In genomic region chr18:49988733-49989132, GRCh38 we compare ENCODE assay signal across 20 cellular contexts.
"Had no signal": no experiment of that assay in that cellular context is flagged by ENCODE, and none has a peak within 500 bp of the region (broad histone marks: within the 10 kb centered on the region; RNA-seq: fewer than 3 reads in every experiment).

No MANE protein-coding gene starts in this region.

- ATAC-seq: activated naive CD4-positive, alpha-beta T cell treated with anti-CD3 and anti-CD28 coated beads, Interleukin-2, amount 50 U/mL, for 72 hours; stimulated activated effector memory CD8-positive, alpha-beta T cell treated with anti-CD3 and anti-CD28 coated beads, Interleukin-12 subunit alpha, Interleukin-12 subunit beta, amount 100 ng/mL, for 72 hours; stimulated activated naive CD8-positive, alpha-beta T cell treated with anti-CD3 and anti-CD28 coated beads, Interleukin-15, amount 100 ng/mL, for 72 hours had no signal

- H3K27me3 ChIP-seq: ovary, tibial nerve had no signal

- H3K4me1 ChIP-seq: prostate gland, tibial nerve had no signal

- H3K36me3 Mint-ChIP-seq: activated naive CD4-positive, alpha-beta T cell treated with anti-CD3 and anti-CD28 coated beads, Interleukin-2, amount 50 U/mL, for 72 hours; brain; mesothelial cell of epicardium; natural killer cell; stimulated activated effector memory CD8-positive, alpha-beta T cell treated with anti-CD3 and anti-CD28 coated beads, Interleukin-12 subunit alpha, Interleukin-12 subunit beta, amount 100 ng/mL, for 72 hours had no signal

- H3K36me3 ChIP-seq: ovary, prostate gland, tibial nerve had no signal

- H3K27ac Mint-ChIP-seq: activated naive CD4-positive, alpha-beta T cell treated with anti-CD3 and anti-CD28 coated beads, Interleukin-2, amount 50 U/mL, for 72 hours; brain; mesothelial cell of epicardium; natural killer cell; stimulated activated effector memory CD8-positive, alpha-beta T cell treated with anti-CD3 and anti-CD28 coated beads, Interleukin-12 subunit alpha, Interleukin-12 subunit beta, amount 100 ng/mL, for 72 hours; stimulated activated naive CD8-positive, alpha-beta T cell treated with anti-CD3 and anti-CD28 coated beads, Interleukin-15, amount 100 ng/mL, for 72 hours had no signal

- H3K9me3 ChIP-seq: ovary, prostate gland, tibial nerve had no signal

- DNase-seq: activated gamma-delta T cell treated with Interleukin-2 at 50 U/mL for 16 hours; activated T-cell treated with anti-CD3 and anti-CD28 coated beads, Interleukin-2, amount 50 U/mL, for 1 hour; aorta; dermis blood vessel endothelial cell; effector CD8-positive, alpha-beta T cell; erythroblast; foreskin fibroblast; islet precursor cell; natural killer cell; ovary; stimulated activated CD4-positive, alpha-beta T cell treated with anti-CD3 and anti-CD28 coated beads, Interleukin-12 subunit alpha, Interleukin-12 subunit beta, amount 100 ng/mL, for 4 hours; stimulated activated naive CD8-positive, alpha-beta T cell treated with anti-CD3 and anti-CD28 coated beads, Interleukin-15, amount 100 ng/mL, for 72 hours; T-helper 1 cell had no signal

- H3K4me3 ChIP-seq: lung, ovary, prostate gland, tibial nerve had no signal

- H3K27ac ChIP-seq: ovary, prostate gland, tibial nerve had no signal

- H3K4me1 Mint-ChIP-seq: mesothelial cell of epicardium; stimulated activated effector memory CD8-positive, alpha-beta T cell treated with anti-CD3 and anti-CD28 coated beads, Interleukin-12 subunit alpha, Interleukin-12 subunit beta, amount 100 ng/mL, for 72 hours had no signal

- H3K9me3 Mint-ChIP-seq: activated naive CD4-positive, alpha-beta T cell treated with anti-CD3 and anti-CD28 coated beads, Interleukin-2, amount 50 U/mL, for 72 hours; mesothelial cell of epicardium; natural killer cell; stimulated activated effector memory CD8-positive, alpha-beta T cell treated with anti-CD3 and anti-CD28 coated beads, Interleukin-12 subunit alpha, Interleukin-12 subunit beta, amount 100 ng/mL, for 72 hours; stimulated activated naive CD8-positive, alpha-beta T cell treated with anti-CD3 and anti-CD28 coated beads, Interleukin-15, amount 100 ng/mL, for 72 hours had no signal

- H3K4me3 Mint-ChIP-seq: brain; mesothelial cell of epicardium; natural killer cell; stimulated activated effector memory CD8-positive, alpha-beta T cell treated with anti-CD3 and anti-CD28 coated beads, Interleukin-12 subunit alpha, Interleukin-12 subunit beta, amount 100 ng/mL, for 72 hours; stimulated activated naive CD8-positive, alpha-beta T cell treated with anti-CD3 and anti-CD28 coated beads, Interleukin-15, amount 100 ng/mL, for 72 hours had no signal
